Comparison of ENCODE assay signal across 21 cellular contexts in the genomic region with DNA sequence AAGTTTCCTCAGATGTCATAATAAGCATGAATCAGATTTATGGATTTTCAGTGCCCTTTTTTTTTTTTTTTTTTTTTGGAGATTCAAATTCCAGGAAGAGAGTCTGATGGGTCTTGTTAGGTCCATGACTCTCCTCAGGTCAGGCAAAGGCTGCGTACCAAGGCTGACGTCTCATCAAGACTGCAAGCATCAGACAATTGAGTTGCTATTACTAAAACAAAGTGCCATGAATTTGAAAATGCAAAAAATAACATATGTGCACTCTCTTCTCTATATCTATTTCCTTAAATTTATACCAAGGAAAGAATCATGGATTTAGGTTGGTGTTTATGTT.
"Had no signal": no experiment of that assay in that cellular context is flagged by ENCODE, and none has a peak within 500 bp of the region (broad histone marks: within the 10 kb centered on the region; RNA-seq: fewer than 3 reads in every experiment).

No MANE protein-coding gene starts in this region.

- H3K27me3 ChIP-seq: ascending aorta, heart right ventricle, neural progenitor cell, tibial artery, uterus had no signal

- H3K36me3 Mint-ChIP-seq: naive B cell, neural progenitor cell had no signal

- H3K4me1 ChIP-seq: ascending aorta, heart right ventricle, neural progenitor cell, tibial artery, uterus had no signal

- H3K4me2 ChIP-seq: neural progenitor cell had no signal

- H3K4me3 Mint-ChIP-seq: activated B cell treated with CpG ODN at 0.5 μM for 24 hours; activated CD4-positive, alpha-beta T cell treated with anti-CD3 and anti-CD28 coated beads, Interleukin-2, amount 10 ng/mL, durations not matched to agents 7 days and 5 days; immature natural killer cell; naive B cell; neural progenitor cell had no signal

- H2AFZ ChIP-seq: neural progenitor cell had no signal

- H3K4me3 ChIP-seq: ascending aorta, coronary artery, heart right ventricle, mucosa of descending colon, neural progenitor cell, tibial artery, uterus had no signal

- H3K27ac Mint-ChIP-seq: activated B cell treated with CpG ODN at 0.5 μM for 24 hours; activated CD4-positive, alpha-beta T cell treated with anti-CD3 and anti-CD28 coated beads, Interleukin-2, amount 10 ng/mL, durations not matched to agents 7 days and 5 days; immature natural killer cell; naive B cell; neural progenitor cell; progenitor cell of endocrine pancreas had no signal

- DNase-seq: activated B cell treated with CpG ODN at 0.5 μM for 24 hours; activated CD4-positive, alpha-beta T cell treated with anti-CD3 and anti-CD28 coated beads, Interleukin-2, amount 10 ng/mL, durations not matched to agents 7 days and 5 days; activated CD8-positive, alpha-beta memory T cell treated with anti-CD3 and anti-CD28 coated beads, Interleukin-2, amount 50 U/mL, for 4 hours; activated effector memory CD4-positive, alpha-beta T cell treated with Interleukin-2 at 50 U/mL for 16 hours; activated naive CD4-positive, alpha-beta T cell treated with anti-CD3 and anti-CD28 coated beads, Interleukin-2, amount 50 U/mL, for 16 hours; activated T-cell treated with anti-CD3 and anti-CD28 coated beads, Interleukin-2, amount 50 U/mL, for 48 hours; erythroblast; heart right ventricle; immature natural killer cell; mucosa of descending colon; naive B cell; stimulated activated CD4-positive, alpha-beta T cell treated with anti-CD3 and anti-CD28 coated beads, Interleukin-12 subunit alpha, Interleukin-12 subunit beta, amount 100 ng/mL, for 4 hours; stimulated activated CD4-positive, alpha-beta T cell treated with anti-CD3 and anti-CD28 coated beads, Interleukin-1b, Interleukin-23, amount 100 ng/mL, for 48 hours; stimulated activated CD8-positive, alpha-beta memory T cell treated with anti-CD3 and anti-CD28 coated beads, Interleukin-4, amount 100 ng/mL, for 48 hours; stimulated activated naive CD4-positive, alpha-beta T cell; tibial artery; uterus had no signal

- H3K27me3 Mint-ChIP-seq: activated B cell treated with CpG ODN at 0.5 μM for 24 hours; activated CD4-positive, alpha-beta T cell treated with anti-CD3 and anti-CD28 coated beads, Interleukin-2, amount 10 ng/mL, durations not matched to agents 7 days and 5 days; naive B cell; progenitor cell of endocrine pancreas had no signal

- H3K27ac ChIP-seq: ascending aorta, coronary artery, heart right ventricle, neural progenitor cell, tibial artery, uterus had no signal

- H3K4me1 Mint-ChIP-seq: activated B cell treated with CpG ODN at 0.5 μM for 24 hours; activated CD4-positive, alpha-beta T cell treated with anti-CD3 and anti-CD28 coated beads, Interleukin-2, amount 10 ng/mL, durations not matched to agents 7 days and 5 days; immature natural killer cell; naive B cell; neural progenitor cell had no signal

- H3K36me3 ChIP-seq: ascending aorta, heart right ventricle, neural progenitor cell, tibial artery, uterus had no signal

- ATAC-seq: heart right ventricle, mucosa of descending colon had no signal
